In genomic region chr19:43809762-43810696, GRCh38 we compare ENCODE assay signal across 2 cellular contexts.
TF ChIP-seq lines count a peak whose summit lies in the region.

No MANE protein-coding gene starts in this region.

TF ChIP-seq in HEK293, 187 proteins besides CTCF, POLR2A, EP300 and RAD21 (continues in another document):
- no peak for TF ChIP-seq ZNF521 (tag by site-specific recombination; IDR thresholded peaks at IDR 0.05)
- TF ChIP-seq GLI4 (tag by site-specific recombination; IDR thresholded peaks at IDR 0.05) = no peak
- TF ChIP-seq, protein P1, sequence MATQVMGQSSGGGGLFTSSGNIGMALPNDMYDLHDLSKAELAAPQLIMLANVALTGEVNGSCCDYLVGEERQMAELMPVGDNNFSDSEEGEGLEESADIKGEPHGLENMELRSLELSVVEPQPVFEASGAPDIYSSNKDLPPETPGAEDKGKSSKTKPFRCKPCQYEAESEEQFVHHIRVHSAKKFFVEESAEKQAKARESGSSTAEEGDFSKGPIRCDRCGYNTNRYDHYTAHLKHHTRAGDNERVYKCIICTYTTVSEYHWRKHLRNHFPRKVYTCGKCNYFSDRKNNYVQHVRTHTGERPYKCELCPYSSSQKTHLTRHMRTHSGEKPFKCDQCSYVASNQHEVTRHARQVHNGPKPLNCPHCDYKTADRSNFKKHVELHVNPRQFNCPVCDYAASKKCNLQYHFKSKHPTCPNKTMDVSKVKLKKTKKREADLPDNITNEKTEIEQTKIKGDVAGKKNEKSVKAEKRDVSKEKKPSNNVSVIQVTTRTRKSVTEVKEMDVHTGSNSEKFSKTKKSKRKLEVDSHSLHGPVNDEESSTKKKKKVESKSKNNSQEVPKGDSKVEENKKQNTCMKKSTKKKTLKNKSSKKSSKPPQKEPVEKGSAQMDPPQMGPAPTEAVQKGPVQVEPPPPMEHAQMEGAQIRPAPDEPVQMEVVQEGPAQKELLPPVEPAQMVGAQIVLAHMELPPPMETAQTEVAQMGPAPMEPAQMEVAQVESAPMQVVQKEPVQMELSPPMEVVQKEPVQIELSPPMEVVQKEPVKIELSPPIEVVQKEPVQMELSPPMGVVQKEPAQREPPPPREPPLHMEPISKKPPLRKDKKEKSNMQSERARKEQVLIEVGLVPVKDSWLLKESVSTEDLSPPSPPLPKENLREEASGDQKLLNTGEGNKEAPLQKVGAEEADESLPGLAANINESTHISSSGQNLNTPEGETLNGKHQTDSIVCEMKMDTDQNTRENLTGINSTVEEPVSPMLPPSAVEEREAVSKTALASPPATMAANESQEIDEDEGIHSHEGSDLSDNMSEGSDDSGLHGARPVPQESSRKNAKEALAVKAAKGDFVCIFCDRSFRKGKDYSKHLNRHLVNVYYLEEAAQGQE (tag by site-specific recombination; IDR thresholded peaks at IDR 0.05) = no peak
- no peak for TF ChIP-seq ZNF664 (tag by site-specific recombination; IDR thresholded peaks at IDR 0.05)
- TF ChIP-seq ZNF280D (tag by site-specific recombination; IDR thresholded peaks at IDR 0.05) = no peak
- no peak for TF ChIP-seq ZNF600 (tag by site-specific recombination; IDR thresholded peaks at IDR 0.05)
- no peak for TF ChIP-seq ZFHX2 (tag by site-specific recombination; conservative IDR thresholded peaks at IDR 0.05)
- TF ChIP-seq ZNF274 (IDR thresholded peaks at IDR 0.05; ENCODE audit: low read length) = no peak
- no peak for TF ChIP-seq ZNF274 (tag by site-specific recombination; IDR thresholded peaks at IDR 0.05; ENCODE audit: borderline replicate concordance)
- TF ChIP-seq SCRT1 (tag by site-specific recombination; IDR thresholded peaks at IDR 0.05; ENCODE audit: borderline replicate concordance) = no peak
- TF ChIP-seq ZIC2 (tag by site-specific recombination; IDR thresholded peaks at IDR 0.05) = no peak
- peak; percentile 77 for TF ChIP-seq SCRT2 (tag by site-specific recombination; IDR thresholded peaks at IDR 0.05)
- no peak for TF ChIP-seq ZNF214 (tag by site-specific recombination; IDR thresholded peaks at IDR 0.05; ENCODE audit: borderline replicate concordance)
- TF ChIP-seq ZNF112 (tag by site-specific recombination; IDR thresholded peaks at IDR 0.05) = no peak
- TF ChIP-seq ZNF341 (tag by site-specific recombination; IDR thresholded peaks at IDR 0.05; ENCODE audit: low read depth) = no peak
- no peak for TF ChIP-seq ZNF629 (tag by site-specific recombination; IDR thresholded peaks at IDR 0.05)
- no peak for TF ChIP-seq TRIM28 (IDR thresholded peaks at IDR 0.05; ENCODE audit: borderline replicate concordance, low read length)
- TF ChIP-seq, protein P2, sequence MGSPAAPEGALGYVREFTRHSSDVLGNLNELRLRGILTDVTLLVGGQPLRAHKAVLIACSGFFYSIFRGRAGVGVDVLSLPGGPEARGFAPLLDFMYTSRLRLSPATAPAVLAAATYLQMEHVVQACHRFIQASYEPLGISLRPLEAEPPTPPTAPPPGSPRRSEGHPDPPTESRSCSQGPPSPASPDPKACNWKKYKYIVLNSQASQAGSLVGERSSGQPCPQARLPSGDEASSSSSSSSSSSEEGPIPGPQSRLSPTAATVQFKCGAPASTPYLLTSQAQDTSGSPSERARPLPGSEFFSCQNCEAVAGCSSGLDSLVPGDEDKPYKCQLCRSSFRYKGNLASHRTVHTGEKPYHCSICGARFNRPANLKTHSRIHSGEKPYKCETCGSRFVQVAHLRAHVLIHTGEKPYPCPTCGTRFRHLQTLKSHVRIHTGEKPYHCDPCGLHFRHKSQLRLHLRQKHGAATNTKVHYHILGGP (tag by site-specific recombination; IDR thresholded peaks at IDR 0.05) = no peak
- TF ChIP-seq IKZF3 (tag by site-specific recombination; IDR thresholded peaks at IDR 0.05) = no peak
- no peak for TF ChIP-seq ZNF777 (tag by site-specific recombination; IDR thresholded peaks at IDR 0.05; ENCODE audit: borderline replicate concordance)
- TF ChIP-seq ZNF529 (tag by site-specific recombination; IDR thresholded peaks at IDR 0.05; ENCODE audit: insufficient replicate concordance) = no peak
- no peak for TF ChIP-seq PRDM1 (tag by site-specific recombination; IDR thresholded peaks at IDR 0.05)
- TF ChIP-seq, protein P3, sequence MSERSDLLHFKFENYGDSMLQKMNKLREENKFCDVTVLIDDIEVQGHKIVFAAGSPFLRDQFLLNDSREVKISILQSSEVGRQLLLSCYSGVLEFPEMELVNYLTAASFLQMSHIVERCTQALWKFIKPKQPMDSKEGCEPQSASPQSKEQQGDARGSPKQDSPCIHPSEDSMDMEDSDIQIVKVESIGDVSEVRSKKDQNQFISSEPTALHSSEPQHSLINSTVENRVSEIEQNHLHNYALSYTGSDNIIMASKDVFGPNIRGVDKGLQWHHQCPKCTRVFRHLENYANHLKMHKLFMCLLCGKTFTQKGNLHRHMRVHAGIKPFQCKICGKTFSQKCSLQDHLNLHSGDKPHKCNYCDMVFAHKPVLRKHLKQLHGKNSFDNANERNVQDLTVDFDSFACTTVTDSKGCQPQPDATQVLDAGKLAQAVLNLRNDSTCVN (tag by site-specific recombination; optimal IDR thresholded peaks at IDR 0.05) = peak; percentile 15
- TF ChIP-seq ZNF19 (tag by site-specific recombination; IDR thresholded peaks at IDR 0.05; ENCODE audit: low read depth) = 0 out of 2 replicates have a peak, but pooled peaks have one; percentile 8

TF ChIP-seq in HepG2, 621 proteins besides CTCF, POLR2A, EP300 and RAD21:
- TF ChIP-seq HNRNPK (IDR thresholded peaks at IDR 0.05; ENCODE audit: low read depth, low read length, poor library complexity, severe bottlenecking) (peak; percentile 87), STAG1 (CRISPR knock-in tag; IDR thresholded peaks at IDR 0.05) (peak; percentile 48), PCBP1 (IDR thresholded peaks at IDR 0.05; ENCODE audit: borderline replicate concordance, low read depth, low read length) (0 out of 2 replicates have a peak, but pooled peaks have one; percentile 83), NFAT5 (CRISPR knock-in tag; IDR thresholded peaks at IDR 0.05) (no peak), RNF2 (conservative IDR thresholded peaks at IDR 0.05; ENCODE audit: low read depth) (no peak)
TF ChIP-seq in HepG2: peak in this region for 3.
